Comparison of ENCODE assay signal across 16 cellular contexts in genomic region chr6:2230659-2231277, GRCh38. TPM values are rescaled to one million over a fixed set of nuclear protein-coding genes. Genes with fewer than 3 reads are reported as not detected.
A peak's percentile ranks its signal among the peaks of the same experiment; 100 is the strongest.
DNase-seq lines count a peak whose midpoint lies in the region; ATAC-seq and TF ChIP-seq lines count a peak whose summit lies in the region.
"Had no signal": no experiment of that assay in that cellular context is flagged by ENCODE, and none has a peak within 500 bp of the region (broad histone marks: within the 10 kb centered on the region; RNA-seq: fewer than 3 reads in every experiment).

No MANE protein-coding gene starts in this region.

- peak overlapping the region; percentile 41; the same call in 1 of the 2 replicates for H3K27ac ChIP-seq in MM.1S (ENCODE audit: low read length)
- peak overlapping the region; percentile 14 to 44 (median 37) for H3K27ac ChIP-seq in transverse colon
- H3K27ac ChIP-seq: epithelial cell of prostate, lower lobe of right lung had no signal

- no peaks in the 10 kb centered on the region for H3K27me3 ChIP-seq in MM.1S (replicated peaks; ENCODE audit: insufficient read depth, low read length)
- H3K27me3 ChIP-seq in transverse colon: no peaks in the 10 kb centered on the region

- TF ChIP-seq CTCF in activated CD8-positive, alpha-beta T cell treated with anti-CD3 and anti-CD28 coated beads for 36 hours (IDR thresholded peaks at IDR 0.05): no peak
- TF ChIP-seq CTCF in MM.1S (IDR thresholded peaks at IDR 0.05; ENCODE audit: low read length): no peak
- TF ChIP-seq CTCF in transverse colon (IDR thresholded peaks at IDR 0.05): no peak

- peaks cover 28% of the 10 kb centered on the region for H3K4me1 Mint-ChIP-seq in activated CD8-positive, alpha-beta T cell treated with anti-CD3 and anti-CD28 coated beads, Interleukin-2, amount 10 ng/mL, durations not matched to agents 7 days and 5 days (ENCODE audit: low read depth)
- peaks cover 29% of the 10 kb centered on the region for H3K4me1 Mint-ChIP-seq in activated CD8-positive, alpha-beta T cell treated with anti-CD3 and anti-CD28 coated beads for 36 hours (ENCODE audit: low read depth)

- no peak for TF ChIP-seq POLR2A in transverse colon (IDR thresholded peaks at IDR 0.05)

- H3K4me2 ChIP-seq in MM.1S (ENCODE audit: low read depth, low read length): peak overlapping the region; percentile 64

- ATAC-seq in activated CD8-positive, alpha-beta T cell treated with anti-CD3 and anti-CD28 coated beads, Interleukin-2, amount 10 ng/mL, durations not matched to agents 7 days and 5 days: no peak
- ATAC-seq in activated CD8-positive, alpha-beta T cell treated with anti-CD3 and anti-CD28 coated beads for 36 hours: no peak
- ATAC-seq in HG02571 (IDR thresholded peaks at IDR 0.05; ENCODE audit: unreplicated experiment) (peak; percentile 69), GM19452 (IDR thresholded peaks at IDR 0.05; ENCODE audit: unreplicated experiment) (no peak)
- ATAC-seq: lower lobe of right lung had no signal

- H3K4me1 ChIP-seq in MM.1S (ENCODE audit: low read length) (peaks cover 10% of the 10 kb centered on the region), transverse colon (peaks cover 0 to 20% (median 8%) of the 10 kb centered on the region in 4 donors)
- H3K4me1 ChIP-seq: lower lobe of right lung had no signal

- no peaks in the 10 kb centered on the region for H3K9me2 ChIP-seq in MM.1S (replicated peaks; ENCODE audit: insufficient read depth, low read length)

- no peaks in the 10 kb centered on the region; the same call in 1 of the 2 replicates for H3F3A ChIP-seq in MM.1S (ENCODE audit: insufficient read depth, low read length)

- peak overlapping the region; percentile 37 for H3K27ac Mint-ChIP-seq in activated CD8-positive, alpha-beta T cell treated with anti-CD3 and anti-CD28 coated beads, Interleukin-2, amount 10 ng/mL, durations not matched to agents 7 days and 5 days
- H3K27ac Mint-ChIP-seq in activated CD8-positive, alpha-beta T cell treated with anti-CD3 and anti-CD28 coated beads for 36 hours: no peak overlapping the region

- H3K36me3 ChIP-seq in MM.1S (replicated peaks; ENCODE audit: insufficient read depth, low read length) (no peaks in the 10 kb centered on the region), transverse colon (no peaks in the 10 kb centered on the region)
- H3K36me3 ChIP-seq: lower lobe of right lung had no signal

- H3K9ac ChIP-seq in MM.1S (ENCODE audit: low read length): no peak overlapping the region; the same call in 1 of the 2 replicates

- H3K4me3 ChIP-seq in MM.1S (ENCODE audit: low read length) (peak overlapping the region; percentile 13; the same call in 1 of the 2 replicates), transverse colon (no peak overlapping the region)
- H3K4me3 ChIP-seq: lower lobe of right lung had no signal

- peaks cover 2% of the 10 kb centered on the region for H3K36me3 Mint-ChIP-seq in activated CD8-positive, alpha-beta T cell treated with anti-CD3 and anti-CD28 coated beads, Interleukin-2, amount 10 ng/mL, durations not matched to agents 7 days and 5 days (ENCODE audit: low read depth)
- peaks cover 6% of the 10 kb centered on the region for H3K36me3 Mint-ChIP-seq in activated CD8-positive, alpha-beta T cell treated with anti-CD3 and anti-CD28 coated beads for 36 hours (ENCODE audit: low read depth)

- H3K9me3 ChIP-seq in MM.1S (replicated peaks; ENCODE audit: insufficient read depth, low read length) (no peaks in the 10 kb centered on the region), transverse colon (no peaks in the 10 kb centered on the region)
- H3K9me3 ChIP-seq: Caco-2, lower lobe of right lung had no signal

- POLR2A ChIA-PET in activated CD8-positive, alpha-beta T cell treated with anti-CD3 and anti-CD28 coated beads, Interleukin-2, amount 10 ng/mL, durations not matched to agents 7 days and 5 days (lab: Charles Lee): no interaction called here
- POLR2A ChIA-PET in activated CD8-positive, alpha-beta T cell treated with anti-CD3 and anti-CD28 coated beads for 36 hours (lab: Charles Lee): no interaction called here

- peaks cover 52% of the 10 kb centered on the region for H3K79me2 ChIP-seq in MM.1S (ENCODE audit: low read length)

- CTCF ChIA-PET in activated CD8-positive, alpha-beta T cell treated with anti-CD3 and anti-CD28 coated beads, Interleukin-2, amount 10 ng/mL, durations not matched to agents 7 days and 5 days (lab: Charles Lee): interaction anchor here (0.8 kb wide), 1 partner anchor 21 kb away, joined by 4 read pairs; no protein-coding TSS in a partner anchor
- CTCF ChIA-PET in activated CD8-positive, alpha-beta T cell treated with anti-CD3 and anti-CD28 coated beads for 36 hours (lab: Charles Lee): no interaction called here

- DNase-seq in activated CD8-positive, alpha-beta T cell treated with anti-CD3 and anti-CD28 coated beads, Interleukin-2, amount 10 ng/mL, durations not matched to agents 7 days and 5 days: no peak
- no peak for DNase-seq in activated CD8-positive, alpha-beta T cell treated with anti-CD3 and anti-CD28 coated beads for 36 hours
- DNase-seq in MM.1S (peak; percentile 34), transverse colon (no peak), NCI-H526 (lab: John Stamatoyannopoulos, UW) (no peak), mucosa of gallbladder (ENCODE audit: low spot score) (no peak)
- DNase-seq: activated CD4-positive, alpha-beta T cell treated with anti-CD3 and anti-CD28 coated beads, Interleukin-2, amount 50 U/mL, for 1 hour; activated effector memory CD4-positive, alpha-beta T cell treated with anti-CD3 and anti-CD28 coated beads, Interleukin-2, amount 50 U/mL, for 16 hours; Caco-2; lower lobe of right lung; NCI-H2171; trophoblast cell had no signal

- H3K27me3 Mint-ChIP-seq in activated CD8-positive, alpha-beta T cell treated with anti-CD3 and anti-CD28 coated beads, Interleukin-2, amount 10 ng/mL, durations not matched to agents 7 days and 5 days (ENCODE audit: low read depth): no peaks in the 10 kb centered on the region
- no peaks in the 10 kb centered on the region for H3K27me3 Mint-ChIP-seq in activated CD8-positive, alpha-beta T cell treated with anti-CD3 and anti-CD28 coated beads for 36 hours
- H3K27me3 Mint-ChIP-seq: central memory CD8-positive, alpha-beta T cell had no signal

- no peak for TF ChIP-seq EP300 in transverse colon (IDR thresholded peaks at IDR 0.05; ENCODE audit: low read depth)

- H4K20me1 ChIP-seq in MM.1S (ENCODE audit: insufficient read depth, low read length): no peaks in the 10 kb centered on the region

- 64% methylated on average over 2 of the region's 2 CpGs for WGBS in transverse colon (ENCODE audit: low coverage in 1 of 2), 2 donors

- H3K9me3 Mint-ChIP-seq in activated CD8-positive, alpha-beta T cell treated with anti-CD3 and anti-CD28 coated beads, Interleukin-2, amount 10 ng/mL, durations not matched to agents 7 days and 5 days (ENCODE audit: insufficient read depth): no peaks in the 10 kb centered on the region
- H3K9me3 Mint-ChIP-seq in activated CD8-positive, alpha-beta T cell treated with anti-CD3 and anti-CD28 coated beads for 36 hours: no peaks in the 10 kb centered on the region
- H3K9me3 Mint-ChIP-seq: central memory CD8-positive, alpha-beta T cell had no signal

- intact Hi-C loops in activated CD8-positive, alpha-beta T cell treated with anti-CD3 and anti-CD28 coated beads for 36 hours (cut with micrococcal nuclease): no loop called here
- intact Hi-C loops in transverse colon (cut with DNase I; ENCODE audit: low total_unique reads): no loop called here

- in situ Hi-C loops in transverse colon (cut with MboI; ENCODE audit: low pct_ligation_motif_present in 1 of 4, low pct_unique_long_range_greater_than_20kb in 1 of 4, low sequenced_read_pairs in 3 of 4): no loop called here

- H2AFZ ChIP-seq in MM.1S (ENCODE audit: low read length): 0 out of 2 replicates have a peak overlapping the region, but pooled peaks have one; percentile 5

- H3K4me3 Mint-ChIP-seq in activated CD8-positive, alpha-beta T cell treated with anti-CD3 and anti-CD28 coated beads, Interleukin-2, amount 10 ng/mL, durations not matched to agents 7 days and 5 days: no peak overlapping the region
- no peak overlapping the region for H3K4me3 Mint-ChIP-seq in activated CD8-positive, alpha-beta T cell treated with anti-CD3 and anti-CD28 coated beads for 36 hours
- H3K4me3 Mint-ChIP-seq: central memory CD8-positive, alpha-beta T cell had no signal

RNA-seq across cellular contexts. Expression of gene GMDS, which starts 14.6 kb away (rescaled TPM):
- total RNA-seq in activated CD8-positive, alpha-beta T cell treated with anti-CD3 and anti-CD28 coated beads, Interleukin-2, amount 10 ng/mL, durations not matched to agents 7 days and 5 days: 10 to 100 TPM; 30.3 to 38.5 TPM
- 10 to 100 TPM; 36.6 to 42.8 TPM for total RNA-seq in activated CD8-positive, alpha-beta T cell treated with anti-CD3 and anti-CD28 coated beads for 36 hours
- total RNA-seq in transverse colon (100 to 1,000 TPM in 2 of 4 donors, 10 to 100 TPM in 2; 66.2 to 546 (median 102) TPM), mucosa of gallbladder (105 TPM)
